12 cellular contexts compared by ENCODE assay signal in genomic region chr19:10878253-10878652, GRCh38. TPM values are rescaled to one million over a fixed set of nuclear protein-coding genes. Genes with fewer than 3 reads are reported as not detected.
DNase-seq lines count a peak whose midpoint lies in the region; ATAC-seq and TF ChIP-seq lines count a peak whose summit lies in the region.
"Had no signal": no experiment of that assay in that cellular context is flagged by ENCODE, and none has a peak within 500 bp of the region (broad histone marks: within the 10 kb centered on the region; RNA-seq: fewer than 3 reads in every experiment).

No MANE protein-coding gene starts in this region.

- peaks cover 0 to 2% (median 1%) of the 10 kb centered on the region in 3 donors for H3K36me3 Mint-ChIP-seq in CD8-positive, alpha-beta memory T cell
- peaks cover 11% of the 10 kb centered on the region for H3K36me3 Mint-ChIP-seq in activated CD8-positive, alpha-beta T cell treated with anti-CD3 and anti-CD28 coated beads, Interleukin-2, amount 10 ng/mL, durations not matched to agents 7 days and 5 days (ENCODE audit: low read depth)

- no peak for ATAC-seq in HCT116
- no peak for ATAC-seq in activated CD8-positive, alpha-beta T cell treated with anti-CD3 and anti-CD28 coated beads, Interleukin-2, amount 10 ng/mL, durations not matched to agents 7 days and 5 days
- ATAC-seq in GM19463 (IDR thresholded peaks at IDR 0.05; ENCODE audit: unreplicated experiment), result no peak

- CTCF ChIA-PET in CD8-positive, alpha-beta memory T cell (lab: Charles Lee), result interaction anchor here (1.1 kb wide), 1 partner anchor 14 kb away, joined by 3 read pairs; no protein-coding TSS in a partner anchor
- CTCF ChIA-PET in HCT116 (lab: Charles Lee), result interaction anchor here (1.0 to 3.7 kb wide), 3 partner anchors 14 to 20 kb away, joined by 3 to 15 read pairs (median 4); no protein-coding TSS in a partner anchor
- CTCF ChIA-PET in activated CD8-positive, alpha-beta T cell treated with anti-CD3 and anti-CD28 coated beads, Interleukin-2, amount 10 ng/mL, durations not matched to agents 7 days and 5 days (lab: Charles Lee), result interaction anchor here (1.0 to 1.6 kb wide), 3 partner anchors 10 to 160 kb away, joined by 3 to 5 read pairs (median 4); partner anchors contain the start of gene DNM2

- DNase-seq in CD8-positive, alpha-beta memory T cell, result no peak
- DNase-seq in HCT116 (ENCODE audit: low read depth, low spot score), result no peak
- no peak for DNase-seq in activated CD8-positive, alpha-beta T cell treated with anti-CD3 and anti-CD28 coated beads, Interleukin-2, amount 10 ng/mL, durations not matched to agents 7 days and 5 days
- DNase-seq in tibial nerve (ENCODE audit: low spot score in 2 of 2), result no peak
- DNase-seq in HuH-7 (ENCODE audit: low spot score), result no peak
- no peak for DNase-seq in DMS53 (lab: John Stamatoyannopoulos, UW)
- DNase-seq: NCI-H226, SK-N-SH had no signal

- H3K4me3 Mint-ChIP-seq in CD8-positive, alpha-beta memory T cell, result peak overlapping the region in 1 of 7 donors; percentile 64
- H3K4me3 Mint-ChIP-seq in activated CD8-positive, alpha-beta T cell treated with anti-CD3 and anti-CD28 coated beads, Interleukin-2, amount 10 ng/mL, durations not matched to agents 7 days and 5 days, result peak overlapping the region; percentile 38

- no peaks in the 10 kb centered on the region for H4K20me1 ChIP-seq in HCT116 (ENCODE audit: insufficient read depth)

- TF ChIP-seq EP300 in tibial nerve (IDR thresholded peaks at IDR 0.05), result no peak

- RAD21 ChIA-PET in HCT116 (lab: Charles Lee; ENCODE audit: low non-redundant PET in 1 of 2, low total read pairs in 2 of 2, uncharacterized antibody in 2 of 2, unreplicated experiment in 2 of 2), result no interaction called here

- no peak overlapping the region for H3K4me3 ChIP-seq in CD8-positive, alpha-beta memory T cell (ENCODE audit: low read length)
- H3K4me3 ChIP-seq in HCT116 (replicated peaks in 1 of 2; ENCODE audit: low read depth in 1 of 2, low read length in 2 of 2), result no peak overlapping the region
- H3K4me3 ChIP-seq in muscle layer of duodenum (ENCODE audit: low read depth in 1 of 2, low read length in 2 of 2), result no peak overlapping the region
- no peak overlapping the region for H3K4me3 ChIP-seq in tibial nerve
- H3K4me3 ChIP-seq: stomach had no signal

- POLR2A ChIA-PET in CD8-positive, alpha-beta memory T cell (lab: Charles Lee), result no interaction called here
- POLR2A ChIA-PET in HCT116 (lab: Charles Lee), result interaction anchor here (0.6 kb wide), 1 partner anchor 11 kb away, joined by 3 read pairs; no protein-coding TSS in a partner anchor
- POLR2A ChIA-PET in activated CD8-positive, alpha-beta T cell treated with anti-CD3 and anti-CD28 coated beads, Interleukin-2, amount 10 ng/mL, durations not matched to agents 7 days and 5 days (lab: Charles Lee), result interaction anchor here (0.7 kb wide), 1 partner anchor 15 kb away, joined by 3 read pairs; no protein-coding TSS in a partner anchor

- no peaks in the 10 kb centered on the region for H3K27me3 Mint-ChIP-seq in CD8-positive, alpha-beta memory T cell
- no peaks in the 10 kb centered on the region for H3K27me3 Mint-ChIP-seq in activated CD8-positive, alpha-beta T cell treated with anti-CD3 and anti-CD28 coated beads, Interleukin-2, amount 10 ng/mL, durations not matched to agents 7 days and 5 days (ENCODE audit: low read depth)

- peaks cover 15 to 41% (median 23%) of the 10 kb centered on the region in 3 donors for H3K4me1 Mint-ChIP-seq in CD8-positive, alpha-beta memory T cell
- H3K4me1 Mint-ChIP-seq in activated CD8-positive, alpha-beta T cell treated with anti-CD3 and anti-CD28 coated beads, Interleukin-2, amount 10 ng/mL, durations not matched to agents 7 days and 5 days (ENCODE audit: low read depth), result peaks cover 35% of the 10 kb centered on the region

- H3K27ac ChIP-seq in CD8-positive, alpha-beta memory T cell (ENCODE audit: low read depth, low read length), result peak overlapping the region; percentile 7
- peak overlapping the region; percentile 45 for H3K27ac ChIP-seq in HCT116 (ENCODE audit: low read depth, low read length)
- H3K27ac ChIP-seq in muscle layer of duodenum (ENCODE audit: low read length), result peak overlapping the region; percentile 13
- H3K27ac ChIP-seq in tibial nerve, result peak overlapping the region in 2 of 4 donors; percentile 34 to 65

- no peaks in the 10 kb centered on the region for H3K9me3 ChIP-seq in CD8-positive, alpha-beta memory T cell (ENCODE audit: low read length)
- no peaks in the 10 kb centered on the region for H3K9me3 ChIP-seq in HCT116 (ENCODE audit: control insufficient read depth in 1 of 2, insufficient read depth in 1 of 2, low read depth in 1 of 2, low read length in 2 of 2)
- no peaks in the 10 kb centered on the region for H3K9me3 ChIP-seq in muscle layer of duodenum (ENCODE audit: control insufficient read depth in 1 of 2, low read length in 2 of 2)
- no peaks in the 10 kb centered on the region for H3K9me3 ChIP-seq in tibial nerve
- H3K9me3 ChIP-seq: SK-N-SH, stomach had no signal

- peaks cover 100% of the 10 kb centered on the region for H3K79me2 ChIP-seq in HCT116 (ENCODE audit: insufficient read depth, low read length)

- H3K9me3 Mint-ChIP-seq in CD8-positive, alpha-beta memory T cell, result no peaks in the 10 kb centered on the region
- no peaks in the 10 kb centered on the region for H3K9me3 Mint-ChIP-seq in activated CD8-positive, alpha-beta T cell treated with anti-CD3 and anti-CD28 coated beads, Interleukin-2, amount 10 ng/mL, durations not matched to agents 7 days and 5 days (ENCODE audit: insufficient read depth)

- TF ChIP-seq RAD21 in HCT116 (IDR thresholded peaks at IDR 0.05; ENCODE audit: low read depth), result no peak

- no peaks in the 10 kb centered on the region for H3K9me2 ChIP-seq in HCT116 (ENCODE audit: insufficient read depth)
- H3K9me2 ChIP-seq: SK-N-SH had no signal

- H3K9ac ChIP-seq in HCT116 (ENCODE audit: low read length), result peak overlapping the region; percentile 50
- H3K9ac ChIP-seq: SK-N-SH had no signal

- no peak overlapping the region for H3K4me2 ChIP-seq in HCT116 (ENCODE audit: low read length)
- H3K4me2 ChIP-seq: SK-N-SH had no signal

- WGBS in tibial nerve, 2 donors, result 44 to 48% methylated on average over 3 of the region's 3 CpGs

- H3K27ac Mint-ChIP-seq in CD8-positive, alpha-beta memory T cell, result peak overlapping the region in 5 of 8 donors; percentile 23 to 74 (median 37)
- peak overlapping the region; percentile 92 for H3K27ac Mint-ChIP-seq in activated CD8-positive, alpha-beta T cell treated with anti-CD3 and anti-CD28 coated beads, Interleukin-2, amount 10 ng/mL, durations not matched to agents 7 days and 5 days

- H3K27me3 ChIP-seq in CD8-positive, alpha-beta memory T cell (ENCODE audit: insufficient read depth, low read length, poor library complexity, severe bottlenecking), result no peaks in the 10 kb centered on the region
- H3K27me3 ChIP-seq in HCT116 (ENCODE audit: insufficient read depth, low read length), result no peaks in the 10 kb centered on the region
- H3K27me3 ChIP-seq in muscle layer of duodenum (ENCODE audit: low read depth, low read length), result no peaks in the 10 kb centered on the region
- H3K27me3 ChIP-seq in tibial nerve, result no peaks in the 10 kb centered on the region
- H3K27me3 ChIP-seq: stomach had no signal

- intact Hi-C loops in HCT116 (cut with micrococcal nuclease), result no loop called here

- no peak for TF ChIP-seq POLR2A in HCT116 (IDR thresholded peaks at IDR 0.05; ENCODE audit: borderline replicate concordance, extremely low read depth, insufficient read depth, insufficient read length)
- TF ChIP-seq POLR2A in tibial nerve (IDR thresholded peaks at IDR 0.05), result no peak

- no peak overlapping the region for H2AFZ ChIP-seq in HCT116 (ENCODE audit: low read depth, low read length, poor library complexity, severe bottlenecking)

- H3K4me1 ChIP-seq in CD8-positive, alpha-beta memory T cell (ENCODE audit: insufficient read depth, low read length), result peaks cover 9% of the 10 kb centered on the region
- H3K4me1 ChIP-seq in HCT116 (ENCODE audit: control insufficient read depth in 1 of 2, insufficient read depth in 2 of 2, low read length in 2 of 2) (peaks cover 32 to 82% of the 10 kb centered on the region in 2 experiments), muscle layer of duodenum (ENCODE audit: control insufficient read depth in 1 of 2, insufficient read depth in 2 of 2, low read length in 2 of 2) (peaks cover 5 to 18% of the 10 kb centered on the region in 2 donors), tibial nerve (peaks cover 0 to 91% (median 27%) of the 10 kb centered on the region in 4 donors)

- TF ChIP-seq CTCF in HCT116 (IDR thresholded peaks at IDR 0.05 in 2 of 3, conservative IDR thresholded peaks at IDR 0.05 in 1 of 3; ENCODE audit: borderline replicate concordance in 1 of 3, insufficient read depth in 1 of 3, low read depth in 2 of 3, low read length in 2 of 3) (no peak), tibial nerve (IDR thresholded peaks at IDR 0.05) (no peak)

- BruUV-seq in HCT116 (replicated peaks; lab: Mats Ljungman, UMichigan), result TSS peak; percentile 16

- no peaks in the 10 kb centered on the region for H3K36me3 ChIP-seq in CD8-positive, alpha-beta memory T cell (ENCODE audit: insufficient read depth, low read length)
- H3K36me3 ChIP-seq in HCT116 (ENCODE audit: control insufficient read depth in 1 of 2, insufficient read depth in 2 of 2, low read length in 2 of 2) (no peaks in the 10 kb centered on the region), muscle layer of duodenum (ENCODE audit: control insufficient read depth in 1 of 2, insufficient read depth in 2 of 2, low read length in 2 of 2) (no peaks in the 10 kb centered on the region), tibial nerve (no peaks in the 10 kb centered on the region)

RNA-seq across cellular contexts. Expression of gene CARM1, which starts 6.9 kb away (rescaled TPM):
- total RNA-seq in CD8-positive, alpha-beta memory T cell, result 10 to 100 TPM; 69.2 to 71.3 TPM
- 0.51 TPM for polyA plus RNA-seq in CD8-positive, alpha-beta memory T cell
- total RNA-seq in HCT116 (2021; ENCODE audit: unreplicated experiment) (103 TPM), tibial nerve (10 to 100 TPM; 13.5 to 22.8 (median 14.0) TPM)
- 92.2 and 98.1 TPM in 2 replicates for polyA plus RNA-seq in HCT116 (2012)
- total RNA-seq in activated CD8-positive, alpha-beta T cell treated with anti-CD3 and anti-CD28 coated beads, Interleukin-2, amount 10 ng/mL, durations not matched to agents 7 days and 5 days, result 10 to 100 TPM; 33.2 to 33.4 TPM

RNA-seq across cellular contexts. Expression of gene C19orf38, which starts 30.0 kb away (rescaled TPM):
- total RNA-seq in CD8-positive, alpha-beta memory T cell, result under 1 TPM; 0.44 to 0.48 TPM
- polyA plus RNA-seq in CD8-positive, alpha-beta memory T cell, result not detected
- total RNA-seq in HCT116 (2021; ENCODE audit: unreplicated experiment) (0.74 TPM), tibial nerve (1 to 10 TPM in 2 of 4 donors, under 1 TPM in 2; 0.42 to 4.5 (median 2.4) TPM)
- 0.17 and 0.42 TPM in 2 replicates for polyA plus RNA-seq in HCT116 (2012)
- 1 to 10 TPM; 1.1 to 2.2 TPM for total RNA-seq in activated CD8-positive, alpha-beta T cell treated with anti-CD3 and anti-CD28 coated beads, Interleukin-2, amount 10 ng/mL, durations not matched to agents 7 days and 5 days
- total RNA-seq: Daoy had no signal

RNA-seq across cellular contexts. Expression of gene TMED1, which starts 42.2 kb away (rescaled TPM):
- 10 to 100 TPM; 15.7 to 16.6 TPM for total RNA-seq in CD8-positive, alpha-beta memory T cell
- 29.9 TPM for polyA plus RNA-seq in CD8-positive, alpha-beta memory T cell
- total RNA-seq in HCT116 (2021; ENCODE audit: unreplicated experiment) (26.3 TPM), tibial nerve (10 to 100 TPM; 18.0 to 33.7 (median 29.7) TPM)
- 43.7 and 46.8 TPM in 2 replicates for polyA plus RNA-seq in HCT116 (2012)
- total RNA-seq in activated CD8-positive, alpha-beta T cell treated with anti-CD3 and anti-CD28 coated beads, Interleukin-2, amount 10 ng/mL, durations not matched to agents 7 days and 5 days, result 10 to 100 TPM in 1 of 2 experiments, 1 to 10 TPM in 1; 9.3 to 11.2 TPM

RNA-seq across cellular contexts. Expression of gene YIPF2, which starts 50.2 kb away (rescaled TPM):
- total RNA-seq in CD8-positive, alpha-beta memory T cell, result 10 to 100 TPM; 25.5 to 33.7 TPM
- 15.9 TPM for polyA plus RNA-seq in CD8-positive, alpha-beta memory T cell
- total RNA-seq in HCT116 (2021; ENCODE audit: unreplicated experiment), result 44.7 TPM
- 53.2 and 67.3 TPM in 2 replicates for polyA plus RNA-seq in HCT116 (2012)
- 10 to 100 TPM; 20.4 to 20.5 TPM for total RNA-seq in activated CD8-positive, alpha-beta T cell treated with anti-CD3 and anti-CD28 coated beads, Interleukin-2, amount 10 ng/mL, durations not matched to agents 7 days and 5 days
- total RNA-seq in tibial nerve, result 10 to 100 TPM; 50.0 to 69.3 (median 56.4) TPM

RNA-seq across cellular contexts. Expression of gene TIMM29, which starts 50.4 kb away (rescaled TPM):
- total RNA-seq in CD8-positive, alpha-beta memory T cell, result 10 to 100 TPM; 22.3 to 27.0 TPM
- 36.6 TPM for polyA plus RNA-seq in CD8-positive, alpha-beta memory T cell
- total RNA-seq in HCT116 (2021; ENCODE audit: unreplicated experiment) (20.3 TPM), tibial nerve (10 to 100 TPM; 27.1 to 40.4 (median 32.8) TPM)
- 10.6 and 12.6 TPM in 2 replicates for polyA plus RNA-seq in HCT116 (2012)
- total RNA-seq in activated CD8-positive, alpha-beta T cell treated with anti-CD3 and anti-CD28 coated beads, Interleukin-2, amount 10 ng/mL, durations not matched to agents 7 days and 5 days, result 10 to 100 TPM; 20.2 to 23.0 TPM
